19 cellular contexts compared by ENCODE assay signal in the genomic region with DNA sequence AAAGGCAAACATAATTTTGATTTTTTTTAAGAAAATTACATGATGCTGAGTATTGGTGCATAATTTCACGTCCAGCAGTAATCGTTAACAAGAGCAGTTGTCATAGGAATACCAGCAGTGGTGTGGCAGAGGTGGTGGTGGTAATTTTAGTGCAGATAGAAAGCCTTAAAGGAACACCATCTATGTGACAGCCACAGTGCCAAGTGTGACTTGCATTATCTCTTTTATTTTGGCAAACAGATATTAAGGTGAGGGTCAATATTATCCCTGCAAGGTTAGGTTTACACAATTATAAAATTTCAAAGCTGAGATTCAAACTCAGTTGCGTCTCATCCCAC.
DNase-seq lines count a peak whose midpoint lies in the region; ATAC-seq and TF ChIP-seq lines count a peak whose summit lies in the region.
"Had no signal": no experiment of that assay in that cellular context is flagged by ENCODE, and none has a peak within 500 bp of the region (broad histone marks: within the 10 kb centered on the region; RNA-seq: fewer than 3 reads in every experiment).

No MANE protein-coding gene starts in this region.

- H3K36me3 Mint-ChIP-seq in activated naive CD8-positive, alpha-beta T cell treated with anti-CD3 and anti-CD28 coated beads for 36 hours = no peaks in the 10 kb centered on the region
- H3K36me3 Mint-ChIP-seq: CD8-positive, alpha-beta T cell had no signal

- no peaks in the 10 kb centered on the region for H3K4me1 ChIP-seq in aorta (ENCODE audit: control insufficient read depth in 1 of 2, insufficient read depth in 2 of 2, low read length in 2 of 2)
- H3K4me1 ChIP-seq: BLaER1 treated with 17β-estradiol and CSF1 and Interleukin-3, amounts not matched to agents 10 nM and 100 nM; SJSA1 had no signal

- no peaks in the 10 kb centered on the region for H3K27me3 ChIP-seq in aorta (ENCODE audit: control insufficient read depth in 1 of 2, insufficient read depth in 2 of 2, low read length in 1 of 2)
- H3K27me3 ChIP-seq: BLaER1 treated with 17β-estradiol and CSF1 and Interleukin-3, amounts not matched to agents 10 nM and 100 nM; SJSA1 had no signal

- H3K4me1 Mint-ChIP-seq in activated naive CD8-positive, alpha-beta T cell treated with anti-CD3 and anti-CD28 coated beads for 36 hours = no peaks in the 10 kb centered on the region

- peak; percentile 41 for ATAC-seq in GM18907 (IDR thresholded peaks at IDR 0.05; ENCODE audit: unreplicated experiment)
- ATAC-seq in HG02678 (IDR thresholded peaks at IDR 0.05; ENCODE audit: unreplicated experiment) = peak; percentile 15
- ATAC-seq in aorta (ENCODE audit: low FRiP score) = no peak
- ATAC-seq: CD8-positive, alpha-beta T cell had no signal

- H3K27me3 Mint-ChIP-seq in activated naive CD8-positive, alpha-beta T cell treated with anti-CD3 and anti-CD28 coated beads for 36 hours = no peaks in the 10 kb centered on the region

- peaks cover 2% of the 10 kb centered on the region for H3K9me3 Mint-ChIP-seq in activated naive CD8-positive, alpha-beta T cell treated with anti-CD3 and anti-CD28 coated beads for 36 hours

- H3K9me3 ChIP-seq in aorta (ENCODE audit: control insufficient read depth, low read length) = no peaks in the 10 kb centered on the region
- H3K9me3 ChIP-seq: BLaER1 treated with 17β-estradiol and CSF1 and Interleukin-3, amounts not matched to agents 10 nM and 100 nM; SJSA1 had no signal

- H3K27ac Mint-ChIP-seq in activated naive CD8-positive, alpha-beta T cell treated with anti-CD3 and anti-CD28 coated beads for 36 hours = no peak overlapping the region
- H3K27ac Mint-ChIP-seq: CD8-positive, alpha-beta T cell; T-helper 1 cell treated with Interleukin-12 subunit alpha and Interleukin-12 subunit beta and Interleukin-4 antibody, amounts not matched to agents 30 μg/mL and 1 μg/mL, for 36 hours had no signal

- peak overlapping the region; percentile 81 for H3K27ac ChIP-seq in VCaP
- H3K27ac ChIP-seq in aorta (ENCODE audit: low read depth in 1 of 2, low read length in 2 of 2) = no peak overlapping the region
- H3K27ac ChIP-seq: BLaER1 treated with 17β-estradiol and CSF1 and Interleukin-3, amounts not matched to agents 10 nM and 100 nM; GM23248; SJSA1 had no signal

- no peak overlapping the region for H3K4me3 Mint-ChIP-seq in activated naive CD8-positive, alpha-beta T cell treated with anti-CD3 and anti-CD28 coated beads for 36 hours
- H3K4me3 Mint-ChIP-seq: CD8-positive, alpha-beta T cell; T-helper 1 cell treated with Interleukin-12 subunit alpha and Interleukin-12 subunit beta and Interleukin-4 antibody, amounts not matched to agents 30 μg/mL and 1 μg/mL, for 36 hours had no signal

- no peak overlapping the region for H3K4me3 ChIP-seq in aorta (ENCODE audit: low read length in 2 of 2)
- H3K4me3 ChIP-seq: BLaER1 treated with 17β-estradiol and CSF1 and Interleukin-3, amounts not matched to agents 10 nM and 100 nM; GM23248; SJSA1 had no signal

- intact Hi-C loops in aorta (cut with DNase I) = no loop called here

- H3K36me3 ChIP-seq in aorta (ENCODE audit: control insufficient read depth in 1 of 2, insufficient read depth in 2 of 2, low read length in 1 of 2) = no peaks in the 10 kb centered on the region
- H3K36me3 ChIP-seq: BLaER1 treated with 17β-estradiol and CSF1 and Interleukin-3, amounts not matched to agents 10 nM and 100 nM; SJSA1 had no signal

- no peak for TF ChIP-seq CTCF in VCaP (conservative IDR thresholded peaks at IDR 0.05)

- DNase-seq in GF-D8 (lab: John Stamatoyannopoulos, UW) (no peak), aorta (no peak), NCI-H1436 treated with DMSO at 0.1 percent for 48 hours (lab: John Stamatoyannopoulos, UW) (no peak)
- no peak for DNase-seq in activated naive CD8-positive, alpha-beta T cell treated with anti-CD3 and anti-CD28 coated beads for 36 hours
- DNase-seq: CD8-positive, alpha-beta T cell; GM23248; HCEC 1CT; KG1; NCI-H1417; NCI-H187 treated with DMSO at 0.1 percent for 48 hours; NCI-H226; NCI-H524; NCI-H82 had no signal

- WGBS in aorta, 2 donors = 61 to 65% methylated on average over 3 of the region's 3 CpGs
